In genomic region chr5:150155258-150156032, GRCh38 we compare ENCODE assay signal across 8 cellular contexts. TPM values are rescaled to one million over a fixed set of nuclear protein-coding genes. Genes with fewer than 3 reads are reported as not detected.
DNase-seq lines count a peak whose midpoint lies in the region; ATAC-seq and TF ChIP-seq lines count a peak whose summit lies in the region.

TSS of gene PDGFRB (minus strand) at chr5:150155845. CDS start at chr5:150137047, 18,798 bp downstream.

- no peaks in the 10 kb centered on the region for H3K9me3 Mint-ChIP-seq in activated naive CD4-positive, alpha-beta T cell treated with anti-CD3 and anti-CD28 coated beads, Interleukin-2, amount 10 ng/mL, durations not matched to agents 7 days and 5 days

- no peaks in the 10 kb centered on the region for H3K36me3 ChIP-seq in upper lobe of left lung

- DNase-seq in A172 (ENCODE audit: low spot score), result peak; percentile 77
- peak; percentile 3 for DNase-seq in NCI-H2196 treated with DMSO at 0.1 percent for 48 hours (lab: John Stamatoyannopoulos, UW; ENCODE audit: unreplicated experiment)
- DNase-seq in activated naive CD4-positive, alpha-beta T cell treated with anti-CD3 and anti-CD28 coated beads, Interleukin-2, amount 10 ng/mL, durations not matched to agents 7 days and 5 days, result peak; percentile 59
- peak; percentile 50 for DNase-seq in glomerular visceral epithelial cell (ENCODE audit: extremely low spot score)
- peak; percentile 51 for DNase-seq in omental fat pad (ENCODE audit: low spot score)
- peak; percentile 58 to 86 for DNase-seq in upper lobe of left lung

- TF ChIP-seq EP300 in upper lobe of left lung (IDR thresholded peaks at IDR 0.05), result no peak

- ATAC-seq in GM18517 (IDR thresholded peaks at IDR 0.05; ENCODE audit: unreplicated experiment), result peak; percentile 65
- ATAC-seq in omental fat pad (ENCODE audit: low FRiP score), result peak; percentile 71
- peak; percentile 68 to 88 for ATAC-seq in upper lobe of left lung (ENCODE audit: low FRiP score in 2 of 2)
- no peak for ATAC-seq in HG03469 (IDR thresholded peaks at IDR 0.05; ENCODE audit: unreplicated experiment)

- no peaks in the 10 kb centered on the region for H3K36me3 Mint-ChIP-seq in activated naive CD4-positive, alpha-beta T cell treated with anti-CD3 and anti-CD28 coated beads, Interleukin-2, amount 10 ng/mL, durations not matched to agents 7 days and 5 days

- 9 to 11% methylated on average over 11 to 17 of the region's 17 CpGs for WGBS in upper lobe of left lung, 2 donors

- H3K4me1 ChIP-seq in upper lobe of left lung, result peaks cover 8 to 12% (median 10%) of the 10 kb centered on the region in 4 donors

- peak in 3 of 4 donors; percentile 32 to 74 (median 64) for TF ChIP-seq POLR2A in upper lobe of left lung (IDR thresholded peaks at IDR 0.05)

- H3K4me3 ChIP-seq in upper lobe of left lung, result peak within 1 kb of the TSS; percentile 7 to 51 (median 38)

- H3K27me3 Mint-ChIP-seq in activated naive CD4-positive, alpha-beta T cell treated with anti-CD3 and anti-CD28 coated beads, Interleukin-2, amount 10 ng/mL, durations not matched to agents 7 days and 5 days, result peaks cover 70% of the 10 kb centered on the region

- peak within 1 kb of the TSS; percentile 56 for H3K4me3 Mint-ChIP-seq in activated naive CD4-positive, alpha-beta T cell treated with anti-CD3 and anti-CD28 coated beads, Interleukin-2, amount 10 ng/mL, durations not matched to agents 7 days and 5 days

- TF ChIP-seq CTCF in omental fat pad (IDR thresholded peaks at IDR 0.05) (no peak), upper lobe of left lung (IDR thresholded peaks at IDR 0.05) (no peak)

- no peak within 1 kb of the TSS for H3K27ac Mint-ChIP-seq in activated naive CD4-positive, alpha-beta T cell treated with anti-CD3 and anti-CD28 coated beads, Interleukin-2, amount 10 ng/mL, durations not matched to agents 7 days and 5 days

- H3K27me3 ChIP-seq in upper lobe of left lung, result no peaks in the 10 kb centered on the region

- no peaks in the 10 kb centered on the region for H3K9me3 ChIP-seq in upper lobe of left lung

- H3K27ac ChIP-seq in upper lobe of left lung, result peak within 1 kb of the TSS; percentile 52 to 91 (median 84)

- H3K4me1 Mint-ChIP-seq in activated naive CD4-positive, alpha-beta T cell treated with anti-CD3 and anti-CD28 coated beads, Interleukin-2, amount 10 ng/mL, durations not matched to agents 7 days and 5 days, result peaks cover 21% of the 10 kb centered on the region

- CTCF ChIA-PET in activated naive CD4-positive, alpha-beta T cell treated with anti-CD3 and anti-CD28 coated beads, Interleukin-2, amount 10 ng/mL, durations not matched to agents 7 days and 5 days (lab: Charles Lee), result interaction anchor here (1.2 kb wide), 1 partner anchor 63 kb away, joined by 3 read pairs; no protein-coding TSS in a partner anchor

RNA-seq across cellular contexts. Expression of gene PDGFRB, which starts in this region (rescaled TPM):
- total RNA-seq in A172 (2014; rRNA removed; shearing (Covaris generic)), result 33.5 and 55.9 TPM in 2 replicates
- 100 to 1,000 TPM; 126 to 366 (median 149) TPM for total RNA-seq in omental fat pad
- total RNA-seq in upper lobe of left lung, result 100 to 1,000 TPM in 2 of 6 donors, 10 to 100 TPM in 4; 26.6 to 155 (median 81.5) TPM

Comparison
In these comparisons a context has a peak if more than half of its experiments do, and no peak if none do; other contexts are left out.
1. DNase-seq: peak in every context shown above with its lines; median percentile 77 in A172; 72 in upper lobe of left lung; 59 in activated naive CD4-positive, alpha-beta T cell treated with anti-CD3 and anti-CD28 coated beads, Interleukin-2, amount 10 ng/mL, durations not matched to agents 7 days and 5 days; 51 in omental fat pad; 50 in glomerular visceral epithelial cell; 3 in NCI-H2196 treated with DMSO at 0.1 percent for 48 hours.